ENCODE assay signal across 9 cellular contexts in the genomic region with DNA sequence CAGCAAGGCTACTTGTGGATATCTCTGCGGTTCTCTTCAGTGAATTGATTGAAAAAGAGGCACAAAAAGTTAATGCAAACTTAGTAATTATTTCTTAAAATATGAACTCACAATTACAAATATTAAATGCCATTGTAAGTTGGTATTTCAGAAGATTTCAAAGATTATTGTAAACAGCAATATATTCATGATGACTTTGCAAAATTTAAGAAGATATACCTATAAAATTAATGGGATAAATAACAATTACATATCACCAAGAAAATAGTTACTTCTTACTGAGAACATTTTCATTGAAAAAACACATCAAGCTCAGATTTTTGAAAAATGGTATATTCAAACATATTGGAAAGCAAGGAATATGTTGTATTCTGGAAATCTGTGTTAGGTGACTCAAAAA.
"Had no signal": no experiment of that assay in that cellular context is flagged by ENCODE, and none has a peak within 500 bp of the region (broad histone marks: within the 10 kb centered on the region; RNA-seq: fewer than 3 reads in every experiment).

No MANE protein-coding gene starts in this region.

- H3K4me2 ChIP-seq: KMS-11 had no signal

- H3K27ac ChIP-seq: GM23248, KMS-11 had no signal

- H3K9ac ChIP-seq: GM23248, KMS-11 had no signal

- H3K4me1 ChIP-seq: HAP-1 had no signal

- H3K9me3 ChIP-seq: HAP-1 had no signal

- H3K36me3 ChIP-seq: HAP-1 had no signal

- DNase-seq: GM23248, GOT3, H7, HFFc6, KBM-7 had no signal

- ATAC-seq: HCT116 had no signal

- H2AFZ ChIP-seq: GM23248 had no signal

- FAIRE-seq: HTR-8/SVneo had no signal

- H3K4me3 ChIP-seq: GM23248, HAP-1 had no signal
